Comparison of ENCODE assay signal across 1 cellular context in the genomic region with DNA sequence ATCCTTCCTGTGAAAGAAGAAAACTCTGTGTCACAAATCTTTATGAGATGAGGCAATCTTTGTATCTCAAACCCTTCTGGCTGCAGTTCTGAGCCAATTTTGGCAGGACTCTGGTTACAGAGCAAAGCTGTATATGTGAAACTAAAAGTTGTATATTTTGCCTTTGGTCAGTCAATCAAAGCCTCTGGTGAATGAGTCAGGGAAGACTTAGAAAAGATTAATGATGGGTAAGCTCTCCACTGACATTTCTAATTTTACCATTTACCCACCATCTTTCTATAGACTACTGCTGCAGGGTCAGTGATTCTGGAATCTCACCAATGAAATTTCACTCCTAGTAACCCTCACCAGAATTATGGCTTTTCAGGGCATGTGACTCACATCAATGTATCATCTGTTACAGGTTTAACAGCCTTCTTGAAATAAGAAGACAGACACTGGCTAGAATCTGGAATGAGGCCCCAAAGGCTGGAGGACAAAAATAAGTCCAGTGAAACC.
TF ChIP-seq lines count a peak whose summit lies in the region.

No MANE protein-coding gene starts in this region.

TF ChIP-seq in K562, 482 proteins besides CTCF, POLR2A, EP300 and RAD21:
- TF ChIP-seq PBX2 (CRISPR knock-in tag; IDR thresholded peaks at IDR 0.05; ENCODE audit: low read depth) (no peak), PBX2 (tag; conservative IDR thresholded peaks at IDR 0.05; ENCODE audit: low read depth) (peak; percentile 44; the same call in 1 of the 2 replicates), TAF9B (IDR thresholded peaks at IDR 0.05; ENCODE audit: partially characterized antibody) (no peak), PKNOX1 (IDR thresholded peaks at IDR 0.05) (peak; percentile 58), KLF16 (IDR thresholded peaks at IDR 0.05) (no peak), MEIS2 (IDR thresholded peaks at IDR 0.05; ENCODE audit: partially characterized antibody) (peak; percentile 57)
